In the genomic region with DNA sequence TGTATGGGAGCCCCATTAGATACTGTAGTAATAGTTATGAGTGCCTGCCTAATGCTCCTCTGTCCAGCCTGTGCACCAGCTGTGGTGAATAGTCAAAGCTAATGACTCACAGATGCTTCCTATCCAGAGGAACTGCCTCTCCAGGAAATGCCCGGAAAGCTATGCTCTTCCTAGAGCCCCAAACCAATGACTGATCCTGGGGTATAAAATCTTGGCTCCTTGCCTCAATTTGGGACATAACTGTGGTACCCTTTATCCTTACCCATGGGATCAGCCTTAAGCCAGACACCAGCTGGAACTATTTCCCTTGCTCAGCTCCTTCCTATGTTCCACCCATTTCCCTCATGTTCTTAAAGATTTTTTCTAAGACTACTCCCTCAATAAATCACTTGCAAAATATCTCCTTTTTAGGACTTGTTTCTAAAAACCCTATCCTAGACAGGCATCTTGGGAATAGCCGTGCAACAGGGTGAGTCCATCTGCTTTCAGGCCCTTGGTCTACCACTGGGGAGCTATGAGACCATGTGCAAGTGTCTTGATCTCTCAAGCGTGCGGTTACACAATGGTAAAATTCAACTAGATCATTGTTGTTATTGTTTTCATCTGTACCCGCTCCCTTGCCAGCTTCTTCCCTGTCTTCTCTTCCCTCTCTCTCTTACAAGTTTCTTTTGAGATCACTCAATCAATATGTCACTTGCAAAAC, we compare ENCODE assay signal across 19 cellular contexts.
A peak's percentile ranks its signal among the peaks of the same experiment; 100 is the strongest.
DNase-seq lines count a peak whose midpoint lies in the region; ATAC-seq and TF ChIP-seq lines count a peak whose summit lies in the region.
"Had no signal": no experiment of that assay in that cellular context is flagged by ENCODE, and none has a peak within 500 bp of the region (broad histone marks: within the 10 kb centered on the region; RNA-seq: fewer than 3 reads in every experiment).

No MANE protein-coding gene starts in this region.

- intact Hi-C loops in MCF 10A (cut with micrococcal nuclease), result no loop called here
- intact Hi-C loops in breast epithelium (cut with DNase I; ENCODE audit: low total_unique reads), result no loop called here
- intact Hi-C loops in Calu3 (cut with micrococcal nuclease; ENCODE audit: unreplicated experiment), result no loop called here

- no peak overlapping the region for H3K4me3 ChIP-seq in breast epithelium
- H3K4me3 ChIP-seq in astrocyte of the cerebellum (ENCODE audit: low read depth, low read length), result no peak overlapping the region
- H3K4me3 ChIP-seq: HAP-1, upper lobe of right lung had no signal

- no peaks in the 10 kb centered on the region for H3K9me3 ChIP-seq in breast epithelium
- H3K9me3 ChIP-seq: HAP-1, upper lobe of right lung had no signal

- H3K27ac ChIP-seq in breast epithelium (no peak overlapping the region), foreskin keratinocyte (no peak overlapping the region)
- H3K27ac ChIP-seq: upper lobe of right lung had no signal

- no peaks in the 10 kb centered on the region for H3K4me1 ChIP-seq in breast epithelium
- H3K4me1 ChIP-seq in foreskin keratinocyte, result no peaks in the 10 kb centered on the region
- H3K4me1 ChIP-seq: HAP-1, upper lobe of right lung had no signal

- BruUV-seq in MCF 10A (replicated peaks; lab: Mats Ljungman, UMichigan) (no TSS peak), Calu3 (replicated peaks; lab: Mats Ljungman, UMichigan) (no TSS peak)

- in situ Hi-C loops in astrocyte of the cerebellum (cut with HindIII; ENCODE audit: low sequenced_read_pairs), result no loop called here

- H3K27me3 ChIP-seq in breast epithelium (no peaks in the 10 kb centered on the region), foreskin keratinocyte (no peaks in the 10 kb centered on the region)
- H3K27me3 ChIP-seq: upper lobe of right lung had no signal

- H3K27ac Mint-ChIP-seq in MCF 10A (ENCODE audit: low read depth, unreplicated experiment) (no peak overlapping the region), Calu3 (ENCODE audit: unreplicated experiment) (no peak overlapping the region)
- H3K27ac Mint-ChIP-seq: stimulated activated naive B cell treated with anti-CD40 and anti-IgM and Interleukin-4, amounts not matched to agents 10 μg/mL and 1 μg/mL and 100 μg/mL, for 72 hours had no signal

- H3K4me3 Mint-ChIP-seq in MCF 10A (ENCODE audit: unreplicated experiment) (no peak overlapping the region), Calu3 (ENCODE audit: low read depth, unreplicated experiment) (no peak overlapping the region)
- H3K4me3 Mint-ChIP-seq: central memory CD8-positive, alpha-beta T cell; stimulated activated naive B cell treated with anti-CD40 and anti-IgM and Interleukin-4, amounts not matched to agents 10 μg/mL and 1 μg/mL and 100 μg/mL, for 72 hours had no signal

- H3K36me3 ChIP-seq in breast epithelium, result no peaks in the 10 kb centered on the region
- H3K36me3 ChIP-seq: HAP-1, upper lobe of right lung had no signal

- TF ChIP-seq CTCF in MCF 10A (IDR thresholded peaks at IDR 0.05; ENCODE audit: unreplicated experiment), result no peak
- TF ChIP-seq CTCF in breast epithelium (IDR thresholded peaks at IDR 0.05), result no peak
- no peak for TF ChIP-seq CTCF in astrocyte of the cerebellum (IDR thresholded peaks at IDR 0.05; ENCODE audit: low read depth, low read length, missing control alignments)
- no peak for TF ChIP-seq CTCF in foreskin keratinocyte (conservative IDR thresholded peaks at IDR 0.05)
- TF ChIP-seq CTCF in Calu3 (IDR thresholded peaks at IDR 0.05; ENCODE audit: unreplicated experiment), result no peak

- no peaks in the 10 kb centered on the region for H3K27me3 Mint-ChIP-seq in MCF 10A (ENCODE audit: insufficient read depth, unreplicated experiment)
- H3K27me3 Mint-ChIP-seq in Calu3 (ENCODE audit: unreplicated experiment), result no peaks in the 10 kb centered on the region
- H3K27me3 Mint-ChIP-seq: central memory CD8-positive, alpha-beta T cell; stimulated activated naive B cell treated with anti-CD40 and anti-IgM and Interleukin-4, amounts not matched to agents 10 μg/mL and 1 μg/mL and 100 μg/mL, for 72 hours had no signal

- no peak for TF ChIP-seq POLR2A in breast epithelium (IDR thresholded peaks at IDR 0.05)

- DNase-seq in MCF 10A (ENCODE audit: unreplicated experiment), result peak; percentile 28
- no peak for DNase-seq in breast epithelium (ENCODE audit: low spot score in 2 of 2)
- peak; percentile 0 for DNase-seq in astrocyte of the cerebellum (ENCODE audit: low read depth)
- DNase-seq in foreskin keratinocyte, result peak in 1 of 2 donors; percentile 32
- peak; percentile 20 for DNase-seq in stromal cell of bone marrow (ENCODE audit: low read depth)
- no peak for DNase-seq in globus pallidus (ENCODE audit: low spot score)
- no peak for DNase-seq in activated CD4-positive, alpha-beta T cell treated with anti-CD3 and anti-CD28 coated beads for 48 hours
- no peak for DNase-seq in Calu3
- DNase-seq: activated CD4-positive, CD25-positive, alpha-beta regulatory T cell treated with anti-CD3 and anti-CD28 coated beads, Interleukin-2, amount 50 U/mL, for 72 hours; activated CD8-positive, alpha-beta memory T cell treated with anti-CD3 and anti-CD28 coated beads, Interleukin-2, amount 50 U/mL, for 48 hours; activated naive CD4-positive, alpha-beta T cell treated with anti-CD3 and anti-CD28 coated beads, Interleukin-2, amount 50 U/mL, for 16 hours; Kasumi-1; mesendoderm; NCI-H2029 treated with DMSO at 0.1 percent for 48 hours; NCI-H526; stimulated activated naive B cell treated with anti-CD40 and anti-IgM and Interleukin-4, amounts not matched to agents 10 μg/mL and 1 μg/mL and 100 μg/mL, for 72 hours; upper lobe of right lung had no signal

- CTCF ChIA-PET in MCF 10A (lab: Yijun Ruan, JAX) (interaction anchor here (0.6 to 1.1 kb wide), 5 partner anchors 13 to 1346 kb away, joined by 4 to 5 read pairs (median 4); no protein-coding TSS in a partner anchor), Calu3 (lab: Charles Lee) (no interaction called here)

- no peaks in the 10 kb centered on the region for H3K36me3 Mint-ChIP-seq in MCF 10A (ENCODE audit: insufficient read depth, unreplicated experiment)
- H3K36me3 Mint-ChIP-seq in Calu3 (ENCODE audit: insufficient read depth, unreplicated experiment), result no peaks in the 10 kb centered on the region

- ATAC-seq in foreskin keratinocyte, result peak; percentile 70
- ATAC-seq: stimulated activated naive B cell treated with anti-CD40 and anti-IgM and Interleukin-4, amounts not matched to agents 10 μg/mL and 1 μg/mL and 100 μg/mL, for 72 hours; upper lobe of right lung had no signal

- no peaks in the 10 kb centered on the region for H3K4me1 Mint-ChIP-seq in MCF 10A (ENCODE audit: insufficient read depth, unreplicated experiment)
- H3K4me1 Mint-ChIP-seq in Calu3 (ENCODE audit: low read depth, unreplicated experiment), result no peaks in the 10 kb centered on the region
- H3K4me1 Mint-ChIP-seq: central memory CD8-positive, alpha-beta T cell had no signal

- POLR2A ChIA-PET in MCF 10A (lab: Yijun Ruan, JAX), result interaction anchor here (0.7 kb wide), 1 partner anchor 126 kb away, joined by 3 read pairs; no protein-coding TSS in a partner anchor

- H3K9me3 Mint-ChIP-seq in MCF 10A (ENCODE audit: unreplicated experiment), result peaks cover 24% of the 10 kb centered on the region
- H3K9me3 Mint-ChIP-seq in Calu3 (ENCODE audit: low read depth, unreplicated experiment), result no peaks in the 10 kb centered on the region

Comparison
In these comparisons a context has a peak if more than half of its experiments do, and no peak if none do; other contexts are left out.
1. DNase-seq: peak in MCF 10A (single experiment), astrocyte of the cerebellum (single experiment) and stromal cell of bone marrow (single experiment); none in breast epithelium (0 of 2), globus pallidus (single experiment), activated CD4-positive, alpha-beta T cell treated with anti-CD3 and anti-CD28 coated beads for 48 hours (single experiment) and Calu3 (single experiment).